ENCODE assay signal across 13 cellular contexts in genomic region chr3:197468866-197469382, GRCh38.
DNase-seq lines count a peak whose midpoint lies in the region; ATAC-seq and TF ChIP-seq lines count a peak whose summit lies in the region.
"Had no signal": no experiment of that assay in that cellular context is flagged by ENCODE, and none has a peak within 500 bp of the region (broad histone marks: within the 10 kb centered on the region; RNA-seq: fewer than 3 reads in every experiment).

No MANE protein-coding gene starts in this region.

- H3K4me1 ChIP-seq in colonic mucosa, result no peaks in the 10 kb centered on the region
- H3K4me1 ChIP-seq in liver (ENCODE audit: control insufficient read depth in 4 of 4, insufficient read depth in 4 of 4, low read length in 3 of 4), result peaks cover 16 to 64% (median 44%) of the 10 kb centered on the region in 4 donors
- peaks cover 8% of the 10 kb centered on the region for H3K4me1 ChIP-seq in upper lobe of right lung
- H3K4me1 ChIP-seq in sigmoid colon, result peaks cover 0 to 8% (median 0%) of the 10 kb centered on the region in 4 donors
- H3K4me1 ChIP-seq in tibial artery, result peaks cover 0 to 13% (median 4%) of the 10 kb centered on the region in 4 donors

- TF ChIP-seq RAD21 in liver (IDR thresholded peaks at IDR 0.05), result peak; percentile 26 to 54

- TF ChIP-seq EP300 in sigmoid colon (IDR thresholded peaks at IDR 0.05), result no peak

- H3K27me3 ChIP-seq in colonic mucosa (no peaks in the 10 kb centered on the region), liver (ENCODE audit: control insufficient read depth in 4 of 4, insufficient read depth in 4 of 4, low read length in 3 of 4) (no peaks in the 10 kb centered on the region), upper lobe of right lung (no peaks in the 10 kb centered on the region), sigmoid colon (no peaks in the 10 kb centered on the region), tibial artery (peaks cover 0 to 25% of the 10 kb centered on the region in 2 donors)
- H3K27me3 ChIP-seq: suprapubic skin had no signal

- ATAC-seq in upper lobe of right lung, result peak; percentile 47
- no peak for ATAC-seq in stimulated activated naive CD8-positive, alpha-beta T cell treated with anti-CD3 and anti-CD28 coated beads, Interleukin-15, Interleukin-2, amounts not matched to agents 100 U/mL and 50 U/mL, for 24 hours
- ATAC-seq: activated CD4-positive, alpha-beta T cell treated with anti-CD3 and anti-CD28 coated beads for 36 hours; activated T-cell treated with anti-CD3 and anti-CD28 coated beads, Interleukin-2, amount 50 U/mL, for 72 hours had no signal

- DNase-seq in NCI-H82 (lab: John Stamatoyannopoulos, UW) (peak; percentile 68), NCI-H82 treated with DMSO at 0.1 percent for 48 hours (lab: John Stamatoyannopoulos, UW; ENCODE audit: unreplicated experiment) (no peak), colonic mucosa (peak; percentile 50), upper lobe of right lung (peak; percentile 11), sigmoid colon (no peak), tibial artery (no peak)
- DNase-seq in stimulated activated naive CD8-positive, alpha-beta T cell treated with anti-CD3 and anti-CD28 coated beads, Interleukin-15, Interleukin-2, amounts not matched to agents 100 U/mL and 50 U/mL, for 24 hours, result no peak
- DNase-seq: activated CD4-positive, alpha-beta T cell treated with anti-CD3 and anti-CD28 coated beads for 36 hours; activated T-cell treated with anti-CD3 and anti-CD28 coated beads, Interleukin-2, amount 50 U/mL, for 72 hours; aorta; NCI-H2227 treated with DMSO at 0.1 percent for 48 hours had no signal

- H3K27ac ChIP-seq in colonic mucosa (peak overlapping the region; percentile 52), liver (ENCODE audit: low read depth in 1 of 2, low read length in 2 of 2) (peak overlapping the region in 1 of 2 donors; percentile 3), upper lobe of right lung (no peak overlapping the region), sigmoid colon (no peak overlapping the region), tibial artery (no peak overlapping the region)
- H3K27ac ChIP-seq: suprapubic skin had no signal

- 26% methylated on average over 5 of the region's 5 CpGs for WGBS in liver
- 12 to 56% methylated on average over 5 of the region's 5 CpGs for WGBS in sigmoid colon, 2 donors

- intact Hi-C loops in colonic mucosa (cut with DNase I), result no loop called here
- intact Hi-C loops in upper lobe of right lung (cut with DNase I), result no loop called here
- intact Hi-C loops in sigmoid colon (cut with DNase I), result no loop called here
- intact Hi-C loops in tibial artery (cut with DNase I; ENCODE audit: low total_unique reads), result no loop called here

- H3K4me3 ChIP-seq in colonic mucosa (no peak overlapping the region), liver (ENCODE audit: low read depth in 1 of 3, low read length in 3 of 3) (no peak overlapping the region), upper lobe of right lung (no peak overlapping the region), sigmoid colon (no peak overlapping the region), tibial artery (no peak overlapping the region)
- H3K4me3 ChIP-seq: suprapubic skin had no signal

- TF ChIP-seq CTCF in colonic mucosa (IDR thresholded peaks at IDR 0.05), result no peak
- no peak for TF ChIP-seq CTCF in liver (IDR thresholded peaks at IDR 0.05; ENCODE audit: low read depth, low read length, missing input control)
- no peak for TF ChIP-seq CTCF in upper lobe of right lung (IDR thresholded peaks at IDR 0.05)
- TF ChIP-seq CTCF in sigmoid colon (IDR thresholded peaks at IDR 0.05), result no peak
- no peak for TF ChIP-seq CTCF in tibial artery (IDR thresholded peaks at IDR 0.05)

- H3K9me3 ChIP-seq in colonic mucosa (no peaks in the 10 kb centered on the region), liver (ENCODE audit: control insufficient read depth in 4 of 4, low read length in 3 of 4) (no peaks in the 10 kb centered on the region), upper lobe of right lung (no peaks in the 10 kb centered on the region), sigmoid colon (no peaks in the 10 kb centered on the region), tibial artery (no peaks in the 10 kb centered on the region)
- H3K9me3 ChIP-seq: suprapubic skin had no signal

- no peak for TF ChIP-seq POLR2A in sigmoid colon (IDR thresholded peaks at IDR 0.05)

- H3K36me3 ChIP-seq in colonic mucosa (no peaks in the 10 kb centered on the region), liver (ENCODE audit: control insufficient read depth in 4 of 4, insufficient read depth in 3 of 4, low read depth in 1 of 4, low read length in 3 of 4) (no peaks in the 10 kb centered on the region), upper lobe of right lung (no peaks in the 10 kb centered on the region), sigmoid colon (no peaks in the 10 kb centered on the region), tibial artery (no peaks in the 10 kb centered on the region)
- H3K36me3 ChIP-seq: suprapubic skin had no signal

- no peak overlapping the region for H3K9ac ChIP-seq in colonic mucosa (ENCODE audit: low read depth in 2 of 2, low read length in 2 of 2)
- no peak overlapping the region for H3K9ac ChIP-seq in liver (ENCODE audit: low read depth in 1 of 2, low read length in 2 of 2)

TF ChIP-seq in liver, 16 proteins besides CTCF, POLR2A, EP300 and RAD21:
- TF ChIP-seq ZBTB33 (IDR thresholded peaks at IDR 0.05) (peak; percentile 71), SP1 (IDR thresholded peaks at IDR 0.05) (peak; percentile 97), EGR1 (IDR thresholded peaks at IDR 0.05; ENCODE audit: low read depth in 2 of 2) (peak in 1 of 2 donors; percentile 66), RXRA (IDR thresholded peaks at IDR 0.05) (peak; percentile 93 to 97), JUND (IDR thresholded peaks at IDR 0.05) (peak; percentile 93 to 94), REST (IDR thresholded peaks at IDR 0.05) (peak; percentile 80), NR2F2 (IDR thresholded peaks at IDR 0.05) (peak; percentile 82), HNF4G (IDR thresholded peaks at IDR 0.05) (peak; percentile 86), MAX (IDR thresholded peaks at IDR 0.05) (peak; percentile 94), GABPA (IDR thresholded peaks at IDR 0.05 in 1 of 2, conservative IDR thresholded peaks at IDR 0.05 in 1 of 2) (peak in 1 of 2 donors; percentile 52), FOXA1 (IDR thresholded peaks at IDR 0.05) (peak; percentile 47), HNF4A (conservative IDR thresholded peaks at IDR 0.05) (peak; percentile 93 to 97), TAF1 (conservative IDR thresholded peaks at IDR 0.05) (no peak), YY1 (IDR thresholded peaks at IDR 0.05) (peak; percentile 58), ATF3 (IDR thresholded peaks at IDR 0.05) (peak; percentile 73), FOXA2 (IDR thresholded peaks at IDR 0.05) (peak; percentile 56)
TF ChIP-seq in liver: peak in this region for 15.

Comparison
In these comparisons a context has a peak if more than half of its experiments do, and no peak if none do; other contexts are left out.
1. DNase-seq: peak in NCI-H82 (single experiment), colonic mucosa (single experiment) and upper lobe of right lung (single experiment); none in NCI-H82 treated with DMSO at 0.1 percent for 48 hours (single experiment), stimulated activated naive CD8-positive, alpha-beta T cell treated with anti-CD3 and anti-CD28 coated beads, Interleukin-15, Interleukin-2, amounts not matched to agents 100 U/mL and 50 U/mL, for 24 hours (single experiment), sigmoid colon (single experiment) and tibial artery (0 of 2).